ENCODE assay signal across 31 cellular contexts in the genomic region with DNA sequence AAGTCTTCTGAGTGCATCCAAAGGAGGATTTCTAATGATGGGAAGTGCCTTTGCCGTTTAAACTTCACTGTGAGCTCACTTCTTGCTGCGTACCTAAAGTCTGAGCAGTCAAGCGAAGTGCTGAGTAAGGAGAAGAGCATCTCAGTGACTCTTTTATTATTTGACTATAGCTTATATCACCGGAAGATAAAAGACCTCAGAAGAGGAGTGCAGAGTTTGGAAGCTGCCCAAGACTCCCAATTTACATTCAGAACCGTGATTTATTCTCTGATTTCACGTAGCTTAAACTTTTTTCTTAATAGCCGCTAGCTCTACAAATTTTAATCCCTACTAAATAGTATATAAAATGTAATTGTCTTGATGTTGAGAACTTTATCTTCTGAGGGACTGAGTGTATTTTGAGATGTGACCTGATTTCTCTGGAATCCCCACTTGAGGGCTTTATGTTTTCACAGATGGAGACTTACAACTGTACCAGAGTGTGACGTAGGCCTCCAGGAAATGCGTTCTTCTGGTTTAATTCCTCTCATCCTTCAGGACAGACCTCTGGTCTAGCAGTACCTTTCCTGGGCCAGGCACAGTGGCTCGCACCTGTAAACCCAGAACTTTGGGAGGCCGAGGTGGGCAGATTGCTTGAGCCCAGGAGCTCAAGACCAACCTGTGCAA. TPM values are rescaled to one million over a fixed set of nuclear protein-coding genes. Genes with fewer than 3 reads are reported as not detected.
DNase-seq lines count a peak whose midpoint lies in the region; ATAC-seq, FAIRE-seq and TF ChIP-seq lines count a peak whose summit lies in the region.
"Had no signal": no experiment of that assay in that cellular context is flagged by ENCODE, and none has a peak within 500 bp of the region (broad histone marks: within the 10 kb centered on the region; RNA-seq: fewer than 3 reads in every experiment).

No MANE protein-coding gene starts in this region.

- FAIRE-seq in HTR-8/SVneo (lab: Jason Lieb, UNC), result no peak
- FAIRE-seq: HepG2 had no signal

- no peak overlapping the region for H3K4me3 ChIP-seq in AG04449 (ENCODE audit: low read depth, low read length)
- H3K4me3 ChIP-seq in rectal smooth muscle tissue (ENCODE audit: low read length), result no peak overlapping the region
- H3K4me3 ChIP-seq in WERI-Rb-1 (ENCODE audit: low read depth, low read length), result no peak overlapping the region
- H3K4me3 ChIP-seq: adrenal gland, HAP-1, sigmoid colon, thoracic aorta had no signal

- H3K9me3 ChIP-seq in WERI-Rb-1 (ENCODE audit: severe bottlenecking), result no peaks in the 10 kb centered on the region
- H3K9me3 ChIP-seq: adrenal gland, HAP-1, sigmoid colon, thoracic aorta had no signal

- intact Hi-C loops in Calu3 (cut with micrococcal nuclease; ENCODE audit: unreplicated experiment), result no loop called here

- H3K36me3 ChIP-seq in rectal smooth muscle tissue (ENCODE audit: control insufficient read depth, insufficient read depth, low read length) (no peaks in the 10 kb centered on the region), WERI-Rb-1 (no peaks in the 10 kb centered on the region)
- H3K36me3 ChIP-seq: adrenal gland, HAP-1, sigmoid colon, thoracic aorta had no signal

- peaks cover 37% of the 10 kb centered on the region for H3K4me1 Mint-ChIP-seq in chondrocyte (ENCODE audit: low read depth)
- peaks cover 5% of the 10 kb centered on the region for H3K4me1 Mint-ChIP-seq in Calu3 (ENCODE audit: low read depth, unreplicated experiment)

- POLR2A ChIA-PET in AG04449 (lab: Yijun Ruan, JAX), result no interaction called here

- H3K9me3 Mint-ChIP-seq in chondrocyte (ENCODE audit: low read depth), result no peaks in the 10 kb centered on the region
- no peaks in the 10 kb centered on the region for H3K9me3 Mint-ChIP-seq in Calu3 (ENCODE audit: low read depth, unreplicated experiment)
- H3K9me3 Mint-ChIP-seq: activated CD4-positive, alpha-beta T cell treated with anti-CD3 and anti-CD28 coated beads, Interleukin-2, amount 10 ng/mL, durations not matched to agents 24 days and 14 days; CD8-positive, alpha-beta memory T cell; naive thymus-derived CD4-positive, alpha-beta T cell; T-cell had no signal

- CTCF ChIA-PET in AG04449 (lab: Yijun Ruan, JAX), result interaction anchor here (1.0 to 1.2 kb wide), 2 partner anchors 185 to 256 kb away, joined by 3 to 4 read pairs; no protein-coding TSS in a partner anchor
- CTCF ChIA-PET in Calu3 (lab: Charles Lee), result interaction anchor here (0.5 kb wide), 1 partner anchor 736 kb away, joined by 6 read pairs; no protein-coding TSS in a partner anchor

- H3K9ac ChIP-seq in rectal smooth muscle tissue (ENCODE audit: low read length), result no peak overlapping the region
- H3K9ac ChIP-seq: parathyroid adenoma had no signal

- H3K27ac Mint-ChIP-seq in chondrocyte (ENCODE audit: unreplicated experiment) (peak overlapping the region; percentile 54), Calu3 (ENCODE audit: unreplicated experiment) (no peak overlapping the region)
- H3K27ac Mint-ChIP-seq: activated CD4-positive, alpha-beta T cell treated with anti-CD3 and anti-CD28 coated beads, Interleukin-2, amount 10 ng/mL, durations not matched to agents 24 days and 14 days; T-cell had no signal

- no peak for ATAC-seq in HG02798 (IDR thresholded peaks at IDR 0.05; ENCODE audit: poor library complexity, unreplicated experiment)
- ATAC-seq in GM21786 (IDR thresholded peaks at IDR 0.05; ENCODE audit: unreplicated experiment), result no peak
- ATAC-seq: HepG2; naive thymus-derived CD4-positive, alpha-beta T cell; Right ventricle myocardium inferior; T-cell had no signal

- H3K27me3 Mint-ChIP-seq in chondrocyte (ENCODE audit: low read depth) (no peaks in the 10 kb centered on the region), Calu3 (ENCODE audit: unreplicated experiment) (peaks cover 62% of the 10 kb centered on the region)
- H3K27me3 Mint-ChIP-seq: activated CD4-positive, alpha-beta T cell treated with anti-CD3 and anti-CD28 coated beads, Interleukin-2, amount 10 ng/mL, durations not matched to agents 24 days and 14 days; CD8-positive, alpha-beta memory T cell; naive thymus-derived CD4-positive, alpha-beta T cell; T-cell had no signal

- peak; percentile 44 for DNase-seq in AG04449 (ENCODE audit: low read depth, low spot score)
- DNase-seq in HTR-8/SVneo (ENCODE audit: insufficient read length, low spot score), result peak; percentile 47
- no peak for DNase-seq in chondrocyte (ENCODE audit: low spot score)
- DNase-seq in Calu3, result no peak
- DNase-seq in WERI-Rb-1, result no peak
- DNase-seq: activated CD4-positive, alpha-beta T cell treated with anti-CD3 and anti-CD28 coated beads, Interleukin-2, amount 10 ng/mL, durations not matched to agents 24 days and 14 days; AML-193; caudate nucleus; CD8-positive, alpha-beta memory T cell; DMS79 treated with DMSO at 0.1 percent for 48 hours; foreskin melanocyte; kidney; mammary epithelial cell; NCI-H1436 treated with DMSO at 0.1 percent for 48 hours; NCI-H2171 treated with DMSO at 0.1 percent for 48 hours; NCI-H69; sigmoid colon; stimulated activated CD4-positive, alpha-beta T cell treated with anti-CD3 and anti-CD28 coated beads, Interleukin-1b, Interleukin-23, amount 100 ng/mL, for 48 hours; stimulated activated naive CD4-positive, alpha-beta T cell; T-cell had no signal

- H3K27ac ChIP-seq in rectal smooth muscle tissue (ENCODE audit: low read depth, low read length) (peak overlapping the region; percentile 13), WERI-Rb-1 (no peak overlapping the region)
- H3K27ac ChIP-seq: adrenal gland, epithelial cell of prostate, parathyroid adenoma, thoracic aorta had no signal

- no peak overlapping the region for H3K4me3 Mint-ChIP-seq in chondrocyte (ENCODE audit: unreplicated experiment)
- H3K4me3 Mint-ChIP-seq in Calu3 (ENCODE audit: low read depth, unreplicated experiment), result no peak overlapping the region
- H3K4me3 Mint-ChIP-seq: activated CD4-positive, alpha-beta T cell treated with anti-CD3 and anti-CD28 coated beads, Interleukin-2, amount 10 ng/mL, durations not matched to agents 24 days and 14 days; CD8-positive, alpha-beta memory T cell; naive thymus-derived CD4-positive, alpha-beta T cell; T-cell had no signal

- H3K4me1 ChIP-seq in rectal smooth muscle tissue (ENCODE audit: control insufficient read depth, insufficient read depth, low read length), result no peaks in the 10 kb centered on the region
- H3K4me1 ChIP-seq: adrenal gland, HAP-1, parathyroid adenoma had no signal

- no peak for TF ChIP-seq CTCF in AG04449 (IDR thresholded peaks at IDR 0.05; ENCODE audit: insufficient read depth, low read length, missing control alignments)
- no peak for TF ChIP-seq CTCF in chondrocyte (IDR thresholded peaks at IDR 0.05)
- TF ChIP-seq CTCF in Calu3 (IDR thresholded peaks at IDR 0.05; ENCODE audit: unreplicated experiment), result no peak
- TF ChIP-seq CTCF in WERI-Rb-1 (IDR thresholded peaks at IDR 0.05; ENCODE audit: low read depth, low read length), result no peak

- BruUV-seq in Calu3 (replicated peaks; lab: Mats Ljungman, UMichigan), result no TSS peak

- H3K27me3 ChIP-seq in rectal smooth muscle tissue (ENCODE audit: control insufficient read depth, insufficient read depth, low read length) (no peaks in the 10 kb centered on the region), WERI-Rb-1 (ENCODE audit: insufficient read depth, low read depth, severe bottlenecking) (no peaks in the 10 kb centered on the region)
- H3K27me3 ChIP-seq: adrenal gland, sigmoid colon had no signal

- peaks cover 2% of the 10 kb centered on the region for H3K36me3 Mint-ChIP-seq in chondrocyte (ENCODE audit: low read depth)
- H3K36me3 Mint-ChIP-seq in Calu3 (ENCODE audit: insufficient read depth, unreplicated experiment), result no peaks in the 10 kb centered on the region

RNA-seq across cellular contexts. Expression of gene CAMK1D, which starts 51.1 kb away (rescaled TPM):
- total RNA-seq in chondrocyte (31.2 to 36.3 TPM (median 34.7 TPM) in 3 replicates), Calu3 (2022) (2.6 and 2.7 TPM in 2 replicates)
- total RNA-seq: HepG2 had no signal

Comparison
In these comparisons a context has a peak if more than half of its experiments do, and no peak if none do; other contexts are left out.
1. DNase-seq: peak in AG04449 (single experiment) and HTR-8/SVneo (single experiment); none in chondrocyte (single experiment), Calu3 (single experiment) and WERI-Rb-1 (single experiment).